In the genomic region with DNA sequence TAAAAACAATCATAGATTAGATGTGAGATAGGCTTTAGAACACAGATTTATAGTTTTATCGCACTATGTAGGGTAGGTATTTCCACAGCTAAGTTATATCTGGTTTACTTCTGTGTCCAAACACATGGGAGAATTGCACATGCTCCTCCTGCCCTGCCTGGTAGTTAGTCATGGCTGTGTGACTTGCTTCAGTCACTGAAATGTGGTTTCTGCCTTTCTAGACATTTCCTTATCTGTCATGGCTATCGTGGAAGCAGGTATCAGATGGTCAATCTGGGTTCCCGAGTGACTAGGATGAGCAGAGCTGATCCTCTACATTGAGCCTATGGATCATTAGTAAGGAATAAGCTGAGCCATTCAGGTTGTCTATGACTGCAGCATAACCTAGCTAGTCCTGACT, we compare ENCODE assay signal across 26 cellular contexts.
"Had no signal": no experiment of that assay in that cellular context is flagged by ENCODE, and none has a peak within 500 bp of the region (broad histone marks: within the 10 kb centered on the region; RNA-seq: fewer than 3 reads in every experiment).

No MANE protein-coding gene starts in this region.

- H3K27me3 Mint-ChIP-seq: activated CD4-positive, alpha-beta T cell treated with anti-CD3 and anti-CD28 coated beads for 36 hours; activated naive CD8-positive, alpha-beta T cell; activated T-helper 17 cell treated with anti-CD3 and anti-CD28 coated beads, Interleukin-2, amount 50 U/mL, for 72 hours had no signal

- H3K4me3 ChIP-seq: MG63, Peyer's patch, SJCRH30 had no signal

- DNase-seq: activated CD4-positive, alpha-beta memory T cell treated with anti-CD3 and anti-CD28 coated beads, Interleukin-2, amount 10 ng/mL, durations not matched to agents 7 days and 5 days; activated CD4-positive, alpha-beta T cell treated with anti-CD3 and anti-CD28 coated beads for 36 hours; activated CD4-positive, alpha-beta T cell treated with anti-CD3 and anti-CD28 coated beads, Interleukin-2, amount 50 U/mL, for 1 hour; activated gamma-delta T cell; activated naive CD4-positive, alpha-beta T cell treated with anti-CD3 and anti-CD28 coated beads for 36 hours; activated T-cell treated with anti-CD3 and anti-CD28 coated beads for 4 hours; activated T-cell treated with anti-CD3 and anti-CD28 coated beads, Interleukin-2, amount 50 U/mL, for 48 hours; caudate nucleus; KG1; MG63; MV-4-11; NCI-H1092 treated with DMSO at 0.1 percent for 48 hours; NCI-H1417 treated with DMSO at 0.1 percent for 48 hours; NCI-H1694 treated with DMSO at 0.1 percent for 48 hours; NCI-H2029 treated with DMSO at 0.1 percent for 48 hours; NCI-H446; NCI-H524; Peyer's patch; Right ventricle myocardium superior; SJCRH30; SK-N-SH; T-helper 1 cell; WERI-Rb-1 had no signal

- H3K4me3 Mint-ChIP-seq: activated CD4-positive, alpha-beta memory T cell treated with anti-CD3 and anti-CD28 coated beads, Interleukin-2, amount 10 ng/mL, durations not matched to agents 7 days and 5 days; activated CD4-positive, alpha-beta T cell treated with anti-CD3 and anti-CD28 coated beads for 36 hours; activated naive CD4-positive, alpha-beta T cell treated with anti-CD3 and anti-CD28 coated beads for 36 hours; activated naive CD8-positive, alpha-beta T cell; activated T-helper 17 cell treated with anti-CD3 and anti-CD28 coated beads, Interleukin-2, amount 50 U/mL, for 72 hours had no signal

- H3K27ac Mint-ChIP-seq: activated CD4-positive, alpha-beta memory T cell treated with anti-CD3 and anti-CD28 coated beads, Interleukin-2, amount 10 ng/mL, durations not matched to agents 7 days and 5 days; activated CD4-positive, alpha-beta T cell treated with anti-CD3 and anti-CD28 coated beads for 36 hours; activated naive CD4-positive, alpha-beta T cell treated with anti-CD3 and anti-CD28 coated beads for 36 hours; activated naive CD8-positive, alpha-beta T cell; activated T-helper 17 cell treated with anti-CD3 and anti-CD28 coated beads, Interleukin-2, amount 50 U/mL, for 72 hours had no signal

- H3K9me3 ChIP-seq: MG63, Peyer's patch, SJCRH30, SK-N-SH had no signal

- H3K9ac ChIP-seq: SK-N-SH had no signal

- H3K27ac ChIP-seq: Peyer's patch, RWPE1, SJCRH30, WERI-Rb-1 had no signal

- ATAC-seq: activated CD4-positive, alpha-beta T cell treated with anti-CD3 and anti-CD28 coated beads for 36 hours; activated T-helper 17 cell treated with anti-CD3 and anti-CD28 coated beads, Interleukin-2, amount 50 U/mL, for 72 hours had no signal

- H3K4me2 ChIP-seq: SK-N-SH had no signal

- H3K4me1 ChIP-seq: Peyer's patch, SJCRH30 had no signal

- H3K9me2 ChIP-seq: SK-N-SH had no signal

- H3K4me1 Mint-ChIP-seq: activated CD4-positive, alpha-beta memory T cell treated with anti-CD3 and anti-CD28 coated beads, Interleukin-2, amount 10 ng/mL, durations not matched to agents 7 days and 5 days; activated CD4-positive, alpha-beta T cell treated with anti-CD3 and anti-CD28 coated beads for 36 hours; activated T-helper 17 cell treated with anti-CD3 and anti-CD28 coated beads, Interleukin-2, amount 50 U/mL, for 72 hours had no signal

- H3K27me3 ChIP-seq: MG63, Peyer's patch, SJCRH30 had no signal

- H3K9me3 Mint-ChIP-seq: activated CD4-positive, alpha-beta memory T cell treated with anti-CD3 and anti-CD28 coated beads, Interleukin-2, amount 10 ng/mL, durations not matched to agents 7 days and 5 days; activated naive CD4-positive, alpha-beta T cell treated with anti-CD3 and anti-CD28 coated beads for 36 hours; activated T-helper 17 cell treated with anti-CD3 and anti-CD28 coated beads, Interleukin-2, amount 50 U/mL, for 72 hours had no signal

- H3K36me3 ChIP-seq: MG63, Peyer's patch, SJCRH30, WERI-Rb-1 had no signal
